ENCODE assay signal across 9 cellular contexts in genomic region chr2:73111300-73112025, GRCh38. TPM values are rescaled to one million over a fixed set of nuclear protein-coding genes. Genes with fewer than 3 reads are reported as not detected.
A peak's percentile ranks its signal among the peaks of the same experiment; 100 is the strongest.
DNase-seq lines count a peak whose midpoint lies in the region; ATAC-seq, FAIRE-seq and TF ChIP-seq lines count a peak whose summit lies in the region.
"Had no signal": no experiment of that assay in that cellular context is flagged by ENCODE, and none has a peak within 500 bp of the region (broad histone marks: within the 10 kb centered on the region; RNA-seq: fewer than 3 reads in every experiment).

No MANE protein-coding gene starts in this region.

- H3K4ac ChIP-seq in mesendoderm (ENCODE audit: low read depth, low read length) = no peak overlapping the region

- no peak overlapping the region for H2BK15ac ChIP-seq in mesendoderm (replicated peaks; ENCODE audit: low read depth)

- FAIRE-seq in GM12891 (lab: Jason Lieb, UNC) = no peak
- FAIRE-seq: endometrium had no signal

- H3K4me2 ChIP-seq in mesendoderm (ENCODE audit: low read length) = peak overlapping the region; percentile 47

- H3K9ac ChIP-seq in duodenal mucosa (ENCODE audit: low read depth in 1 of 2, low read length in 2 of 2) (peak overlapping the region; percentile 61 to 66), mesendoderm (ENCODE audit: low read length) (peak overlapping the region; percentile 71)

- H2AK5ac ChIP-seq in mesendoderm (ENCODE audit: low read length) = no peak overlapping the region

- H3K4me3 ChIP-seq in duodenal mucosa (ENCODE audit: low read depth in 1 of 2, low read length in 2 of 2) = peak overlapping the region; percentile 79 to 80
- peak overlapping the region; percentile 6 for H3K4me3 ChIP-seq in mesendoderm (ENCODE audit: low read length)
- H3K4me3 ChIP-seq in upper lobe of left lung = peak overlapping the region; percentile 69 to 74 (median 72)

- TF ChIP-seq EP300 in upper lobe of left lung (IDR thresholded peaks at IDR 0.05) = no peak

- WGBS in mesendoderm (ENCODE audit: extremely low coverage, insufficient coverage, low lambda C conversion rate) = no CpG with 5 or more reads among the region's 14 CpGs
- WGBS in upper lobe of left lung, 2 donors = 12 to 19% methylated on average over 12 to 14 of the region's 14 CpGs

- peak overlapping the region; percentile 70 for H3K56ac ChIP-seq in mesendoderm (ENCODE audit: low read length)

- peak; percentile 14 to 39 for ATAC-seq in upper lobe of left lung (ENCODE audit: low FRiP score in 2 of 2)
- ATAC-seq in GM19463 (IDR thresholded peaks at IDR 0.05; ENCODE audit: unreplicated experiment) = no peak

- H3K9me3 ChIP-seq in duodenal mucosa (ENCODE audit: control insufficient read depth in 1 of 2, low read length in 2 of 2) (no peaks in the 10 kb centered on the region), upper lobe of left lung (no peaks in the 10 kb centered on the region)

- peak; percentile 20 for DNase-seq in activated CD4-positive, alpha-beta T cell treated with anti-CD3 and anti-CD28 coated beads for 48 hours
- no peak for DNase-seq in activated CD4-positive, alpha-beta T cell treated with anti-CD3 and anti-CD28 coated beads, Interleukin-2, amount 50 U/mL, for 1 hour
- DNase-seq in SW 1271 (lab: John Stamatoyannopoulos, UW) (peak; percentile 60 to 61), mesendoderm (peak; percentile 88), upper lobe of left lung (peak in 1 of 2 donors; percentile 40), GM12891 (ENCODE audit: insufficient read length, low spot score) (no peak)

- TF ChIP-seq CTCF in upper lobe of left lung (IDR thresholded peaks at IDR 0.05) = no peak

- H4K8ac ChIP-seq in mesendoderm (ENCODE audit: low read depth, low read length) = no peak overlapping the region

- H3K79me2 ChIP-seq in mesendoderm (ENCODE audit: control insufficient read depth, insufficient read depth, low read length) = no peaks in the 10 kb centered on the region

- no peak overlapping the region for H2BK5ac ChIP-seq in mesendoderm (ENCODE audit: low read length)

- H3K27ac ChIP-seq in duodenal mucosa (ENCODE audit: low read depth, low read length) = peak overlapping the region; percentile 55
- H3K27ac ChIP-seq in mesendoderm (ENCODE audit: low read depth, low read length) = peak overlapping the region; percentile 59
- H3K27ac ChIP-seq in upper lobe of left lung = peak overlapping the region; percentile 65 to 88 (median 84)

- peaks cover 7% of the 10 kb centered on the region for H3K79me1 ChIP-seq in mesendoderm (ENCODE audit: low read length)

- H3K23ac ChIP-seq in mesendoderm (ENCODE audit: low read length) = no peak overlapping the region

- TF ChIP-seq POLR2A in upper lobe of left lung (IDR thresholded peaks at IDR 0.05) = no peak
- TF ChIP-seq POLR2A in GM12891 (IDR thresholded peaks at IDR 0.05; ENCODE audit: low read depth, low read length) = no peak

- H2BK120ac ChIP-seq in mesendoderm (ENCODE audit: low read depth, low read length) = no peak overlapping the region

- H3K27me3 ChIP-seq in duodenal mucosa (ENCODE audit: control insufficient read depth in 1 of 2, insufficient read depth in 2 of 2, low read length in 2 of 2) = no peaks in the 10 kb centered on the region
- H3K27me3 ChIP-seq in mesendoderm (ENCODE audit: insufficient read depth, low read length, poor library complexity) = no peaks in the 10 kb centered on the region
- H3K27me3 ChIP-seq in upper lobe of left lung = peaks cover 0 to 4% (median 0%) of the 10 kb centered on the region in 4 donors

- H3K4me1 ChIP-seq in duodenal mucosa (ENCODE audit: control insufficient read depth in 1 of 2, insufficient read depth in 2 of 2, low read length in 2 of 2) = peaks cover 21 to 22% of the 10 kb centered on the region in 2 donors
- peaks cover 8% of the 10 kb centered on the region for H3K4me1 ChIP-seq in mesendoderm (ENCODE audit: control insufficient read depth, low read depth, low read length)
- peaks cover 23 to 47% (median 33%) of the 10 kb centered on the region in 4 donors for H3K4me1 ChIP-seq in upper lobe of left lung

- peak overlapping the region; percentile 24 for H3K18ac ChIP-seq in mesendoderm (ENCODE audit: low read length)

- H3K36me3 ChIP-seq in duodenal mucosa (ENCODE audit: control insufficient read depth in 1 of 2, insufficient read depth in 2 of 2, low read length in 2 of 2) (no peaks in the 10 kb centered on the region), mesendoderm (ENCODE audit: control insufficient read depth, insufficient read depth, low read length) (no peaks in the 10 kb centered on the region), upper lobe of left lung (no peaks in the 10 kb centered on the region)

- H4K5ac ChIP-seq in mesendoderm (ENCODE audit: low read length) = no peak overlapping the region

TF ChIP-seq in GM12891, 5 proteins besides CTCF, POLR2A, EP300 and RAD21:
- TF ChIP-seq POU2F2 (IDR thresholded peaks at IDR 0.05; ENCODE audit: low read depth, low read length) (no peak), TAF1 (IDR thresholded peaks at IDR 0.05; ENCODE audit: low read depth, low read length) (no peak), POLR2AphosphoS5 (IDR thresholded peaks at IDR 0.05; ENCODE audit: low read depth, low read length) (no peak), SPI1 (IDR thresholded peaks at IDR 0.05; ENCODE audit: low read depth, low read length) (no peak), PAX5 (IDR thresholded peaks at IDR 0.05; ENCODE audit: insufficient read depth, low read length, severe bottlenecking) (no peak)
TF ChIP-seq in GM12891: peak in this region for 0.

RNA-seq across cellular contexts. Expression of gene RAB11FIP5, which starts 1.3 kb away (rescaled TPM):
- 4.4 TPM for polyA plus RNA-seq in mesendoderm (2013, experiment 1 of 2)
- polyA plus RNA-seq in mesendoderm (2013, experiment 2 of 2) = 4.5 TPM
- 10 to 100 TPM; 21.0 to 35.3 (median 29.9) TPM for total RNA-seq in upper lobe of left lung
- 0.17 TPM for polyA plus RNA-seq in GM12891 (2012; ENCODE audit: low read depth, missing spikeins)

RNA-seq across cellular contexts. Expression of gene SFXN5, which starts 40.0 kb away (rescaled TPM):
- polyA plus RNA-seq in mesendoderm (2013, experiment 1 of 2) = 20.2 TPM
- polyA plus RNA-seq in mesendoderm (2013, experiment 2 of 2) = 18.2 TPM
- 10 to 100 TPM; 10.8 to 44.0 (median 13.7) TPM for total RNA-seq in upper lobe of left lung
- 1.8 TPM for polyA plus RNA-seq in GM12891 (2012; ENCODE audit: low read depth, missing spikeins)

Comparison
In these comparisons a context has a peak if more than half of its experiments do, and no peak if none do; other contexts are left out.
1. DNase-seq: peak in activated CD4-positive, alpha-beta T cell treated with anti-CD3 and anti-CD28 coated beads for 48 hours (single experiment), SW 1271 (2 of 2) and mesendoderm (single experiment); none in activated CD4-positive, alpha-beta T cell treated with anti-CD3 and anti-CD28 coated beads, Interleukin-2, amount 50 U/mL, for 1 hour (single experiment) and GM12891 (single experiment).
2. H3K4me3 ChIP-seq: peak in every context shown above with its lines; median percentile 80 in duodenal mucosa; 72 in upper lobe of left lung; 6 in mesendoderm.
3. Peak in every context shown above with its lines, with median percentiles within 50 percentile points of each other: H3K27ac ChIP-seq.